Comparison of ENCODE assay signal across 8 cellular contexts in the genomic region with DNA sequence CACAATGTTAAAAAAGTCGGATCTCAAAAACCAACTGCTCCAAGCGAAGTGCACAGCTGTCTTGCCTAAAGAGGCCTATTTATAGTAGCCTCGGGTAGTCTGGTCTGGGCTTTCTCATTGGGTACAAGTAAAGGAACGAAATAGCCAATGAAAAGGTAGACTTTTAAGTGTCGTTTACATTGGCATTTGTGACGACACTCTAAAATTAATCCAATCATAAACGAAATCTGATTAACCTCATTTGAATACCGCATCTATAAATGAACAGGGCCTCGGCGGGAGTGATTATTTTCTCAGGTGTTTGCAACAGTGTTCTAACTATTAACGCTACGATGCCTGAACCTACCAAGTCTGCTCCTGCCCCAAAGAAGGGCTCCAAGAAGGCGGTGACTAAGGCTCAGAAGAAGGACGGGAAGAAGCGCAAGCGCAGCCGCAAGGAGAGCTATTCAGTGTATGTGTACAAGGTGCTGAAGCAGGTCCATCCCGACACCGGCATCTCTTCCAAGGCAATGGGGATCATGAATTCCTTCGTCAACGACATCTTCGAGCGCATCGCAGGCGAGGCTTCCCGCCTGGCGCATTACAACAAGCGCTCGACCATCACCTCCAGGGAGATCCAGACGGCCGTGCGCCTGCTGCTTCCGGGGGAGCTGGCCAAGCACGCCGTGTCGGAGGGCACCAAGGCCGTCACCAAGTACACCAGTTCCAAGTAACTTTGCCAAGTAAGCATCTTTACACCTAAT.
A peak's percentile ranks its signal among the peaks of the same experiment; 100 is the strongest.
DNase-seq lines count a peak whose midpoint lies in the region; ATAC-seq and TF ChIP-seq lines count a peak whose summit lies in the region.

No MANE protein-coding gene starts in this region.

- H3K27me3 ChIP-seq in ovary: no peaks in the 10 kb centered on the region
- H3K27me3 ChIP-seq in tibial artery: no peaks in the 10 kb centered on the region

- H3K27ac Mint-ChIP-seq in activated naive CD8-positive, alpha-beta T cell treated with anti-CD3 and anti-CD28 coated beads, Interleukin-2, amount 50 U/mL, for 24 hours: peak overlapping the region; percentile 96

- CTCF ChIA-PET in GM10248 (lab: Yijun Ruan, JAX): interaction anchor here (0.7 to 4.9 kb wide), 11 partner anchors 9 to 438 kb away, joined by 3 to 28 read pairs (median 4); a partner anchor contains a TSS

- H3K27ac ChIP-seq in ovary (peak overlapping the region; percentile 18 to 98), tibial artery (peak overlapping the region; percentile 85 to 99)

- peak; percentile 66 for ATAC-seq in HG02623 (IDR thresholded peaks at IDR 0.05; ENCODE audit: unreplicated experiment)
- peak; percentile 68 for ATAC-seq in activated naive CD8-positive, alpha-beta T cell treated with anti-CD3 and anti-CD28 coated beads, Interleukin-2, amount 50 U/mL, for 24 hours
- peak; percentile 89 for ATAC-seq in Right ventricle myocardium superior (ENCODE audit: poor library complexity)

- DNase-seq in GM10248 (ENCODE audit: extremely low spot score) (peak; percentile 86), NCI-H1105 treated with DMSO at 0.1 percent for 48 hours (lab: John Stamatoyannopoulos, UW) (peak; percentile 100), SKM-1 treated with dmso at 0.1 percent for 144 hours (lab: John Stamatoyannopoulos, UW; ENCODE audit: unreplicated experiment) (peak; percentile 97), Right ventricle myocardium superior (peak; percentile 78), ovary (peak; percentile 82 to 91 (median 83)), tibial artery (peak; percentile 77 to 88)
- DNase-seq in activated naive CD8-positive, alpha-beta T cell treated with anti-CD3 and anti-CD28 coated beads, Interleukin-2, amount 50 U/mL, for 24 hours: peak; percentile 78

- intact Hi-C loops in Right ventricle myocardium superior (cut with DNase I) (loop anchor here (2.0 kb wide), 1 partner anchor 33 kb away; a partner anchor contains a TSS), ovary (cut with DNase I) (loop anchor here (1.0 to 5.0 kb wide), 5 partner anchors 33 to 101 kb away; a partner anchor contains a TSS), tibial artery (cut with DNase I; ENCODE audit: low total_unique reads) (loop anchor here (2.0 to 10.0 kb wide), 2 partner anchors 43 to 53 kb away; a partner anchor contains a TSS)

- peak; percentile 96 for TF ChIP-seq POLR2A in ovary (IDR thresholded peaks at IDR 0.05)

- POLR2A ChIA-PET in GM10248 (lab: Yijun Ruan, JAX): interaction anchor here (0.5 to 6.3 kb wide), 38 partner anchors 10 to 1735 kb away, joined by 3 to 211 read pairs (median 6); a partner anchor contains a TSS

- no peak for TF ChIP-seq CTCF in GM10248 (IDR thresholded peaks at IDR 0.05; ENCODE audit: control extremely low read depth, extremely low read depth, low read depth, missing control alignments)
- TF ChIP-seq CTCF in ovary (IDR thresholded peaks at IDR 0.05): peak in 1 of 3 donors; percentile 39
- no peak for TF ChIP-seq CTCF in tibial artery (IDR thresholded peaks at IDR 0.05)

- peaks cover 8% of the 10 kb centered on the region for H3K36me3 Mint-ChIP-seq in activated naive CD8-positive, alpha-beta T cell treated with anti-CD3 and anti-CD28 coated beads, Interleukin-2, amount 50 U/mL, for 24 hours (ENCODE audit: low read depth)

- H3K9me3 Mint-ChIP-seq in activated naive CD8-positive, alpha-beta T cell treated with anti-CD3 and anti-CD28 coated beads, Interleukin-2, amount 50 U/mL, for 24 hours: no peaks in the 10 kb centered on the region

- H3K4me1 Mint-ChIP-seq in activated naive CD8-positive, alpha-beta T cell treated with anti-CD3 and anti-CD28 coated beads, Interleukin-2, amount 50 U/mL, for 24 hours: peaks cover 50% of the 10 kb centered on the region

- no peaks in the 10 kb centered on the region for H3K4me1 ChIP-seq in ovary (ENCODE audit: insufficient read depth)
- H3K4me1 ChIP-seq in tibial artery: peaks cover 0 to 19% (median 9%) of the 10 kb centered on the region in 4 donors

- H3K4me3 Mint-ChIP-seq in activated naive CD8-positive, alpha-beta T cell treated with anti-CD3 and anti-CD28 coated beads, Interleukin-2, amount 50 U/mL, for 24 hours: peak overlapping the region; percentile 88

- no peaks in the 10 kb centered on the region for H3K9me3 ChIP-seq in ovary
- H3K9me3 ChIP-seq in tibial artery: no peaks in the 10 kb centered on the region

- peak; percentile 7 for TF ChIP-seq EP300 in ovary (IDR thresholded peaks at IDR 0.05)

- 0% methylated on average over 37 of the region's 37 CpGs for WGBS in ovary, 3 donors

- H3K36me3 ChIP-seq in ovary (no peaks in the 10 kb centered on the region), tibial artery (no peaks in the 10 kb centered on the region)

- H3K4me3 ChIP-seq in ovary (peak overlapping the region; percentile 77), tibial artery (peak overlapping the region; percentile 68)

- H3K27me3 Mint-ChIP-seq in activated naive CD8-positive, alpha-beta T cell treated with anti-CD3 and anti-CD28 coated beads, Interleukin-2, amount 50 U/mL, for 24 hours: no peaks in the 10 kb centered on the region

Comparison
In these comparisons a context has a peak if more than half of its experiments do, and no peak if none do; other contexts are left out.
1. Peak in every context shown above with its lines: DNase-seq, ATAC-seq, H3K4me3 ChIP-seq and H3K27ac ChIP-seq.